In the genomic region with DNA sequence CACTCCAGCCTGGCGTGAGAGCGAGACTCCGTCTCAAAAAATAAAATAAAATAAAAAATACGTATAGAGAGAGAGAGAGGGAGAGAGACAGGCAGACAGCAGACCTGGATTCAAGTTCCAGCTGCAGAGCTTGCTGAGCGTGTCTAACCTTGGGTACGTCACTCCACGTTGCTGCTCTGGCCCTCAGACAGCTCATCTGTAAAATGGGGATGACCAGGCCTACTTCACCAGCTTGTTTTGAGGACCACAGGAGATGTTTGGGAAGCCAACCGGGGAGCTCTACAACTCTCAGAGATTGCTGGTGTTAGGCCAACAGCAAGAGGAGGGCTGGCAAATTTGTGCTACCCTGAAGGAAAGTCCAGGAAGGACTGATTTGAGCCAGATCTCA, we compare ENCODE assay signal across 9 cellular contexts. TPM values are rescaled to one million over a fixed set of nuclear protein-coding genes. Genes with fewer than 3 reads are reported as not detected.
DNase-seq lines count a peak whose midpoint lies in the region; ATAC-seq and TF ChIP-seq lines count a peak whose summit lies in the region.
"Had no signal": no experiment of that assay in that cellular context is flagged by ENCODE, and none has a peak within 500 bp of the region (broad histone marks: within the 10 kb centered on the region; RNA-seq: fewer than 3 reads in every experiment).

No MANE protein-coding gene starts in this region.

- peaks cover 50% of the 10 kb centered on the region for H3K4me1 ChIP-seq in CD4-positive, CD25-positive, alpha-beta regulatory T cell (ENCODE audit: control insufficient read depth, insufficient read depth, low read length, poor library complexity, severe bottlenecking)
- H3K4me1 ChIP-seq in OCI-LY1 (ENCODE audit: insufficient read depth, low read length, severe bottlenecking) = peaks cover 50% of the 10 kb centered on the region
- H3K4me1 ChIP-seq in neuron (ENCODE audit: insufficient read depth, low read length) = peaks cover 3% of the 10 kb centered on the region

- H3K4me3 Mint-ChIP-seq in CD4-positive, CD25-positive, alpha-beta regulatory T cell = peak overlapping the region; percentile 95 to 97 (median 96)
- H3K4me3 Mint-ChIP-seq in effector memory CD8-positive, alpha-beta T cell = peak overlapping the region; percentile 94 to 96

- H3K9ac ChIP-seq in OCI-LY1 (ENCODE audit: low read length) = peak overlapping the region; percentile 85

- H3K27me3 ChIP-seq in CD4-positive, CD25-positive, alpha-beta regulatory T cell (ENCODE audit: control insufficient read depth, insufficient read depth, low read length) = no peaks in the 10 kb centered on the region
- H3K27me3 ChIP-seq in OCI-LY1 (ENCODE audit: insufficient read depth, low read length) = no peaks in the 10 kb centered on the region
- peaks cover 11% of the 10 kb centered on the region for H3K27me3 ChIP-seq in neuron (ENCODE audit: insufficient read depth, low read length)

- H3K27ac ChIP-seq in CD4-positive, CD25-positive, alpha-beta regulatory T cell (ENCODE audit: insufficient read depth, low read length, poor library complexity, severe bottlenecking) = peak overlapping the region; percentile 70
- peak overlapping the region; percentile 51 for H3K27ac ChIP-seq in OCI-LY1 (ENCODE audit: low read depth, low read length, poor library complexity, severe bottlenecking)

- H3K36me3 ChIP-seq in CD4-positive, CD25-positive, alpha-beta regulatory T cell (ENCODE audit: control insufficient read depth, insufficient read depth, low read length) = peaks cover 2% of the 10 kb centered on the region
- H3K36me3 ChIP-seq in OCI-LY1 (ENCODE audit: insufficient read depth, low read length) = peaks cover 4% of the 10 kb centered on the region; the same call in 1 of the 2 replicates
- H3K36me3 ChIP-seq in neuron (ENCODE audit: insufficient read depth, low read length) = no peaks in the 10 kb centered on the region

- DNase-seq in CD4-positive, CD25-positive, alpha-beta regulatory T cell = no peak
- no peak for DNase-seq in effector memory CD8-positive, alpha-beta T cell
- DNase-seq in AG20443 (ENCODE audit: low spot score) (no peak), DMS79 treated with DMSO at 0.1 percent for 48 hours (lab: John Stamatoyannopoulos, UW) (no peak), iPS-NIHi11 (ENCODE audit: low spot score) (no peak), inferior parietal cortex (ENCODE audit: extremely low spot score) (no peak)
- DNase-seq: NCI-H524 treated with DMSO at 0.1 percent for 48 hours had no signal

- no peak for ATAC-seq in CD4-positive, CD25-positive, alpha-beta regulatory T cell (ENCODE audit: low read depth in 2 of 2)
- ATAC-seq in effector memory CD8-positive, alpha-beta T cell (replicated peaks) = no peak

- H2AFZ ChIP-seq in OCI-LY1 (ENCODE audit: low read length) (0 out of 2 replicates have a peak overlapping the region, but pooled peaks have one; percentile 8), neuron (ENCODE audit: low read depth, low read length) (peak overlapping the region; percentile 55)

- peak overlapping the region; percentile 95 to 99 (median 98) for H3K27ac Mint-ChIP-seq in CD4-positive, CD25-positive, alpha-beta regulatory T cell
- peak overlapping the region; percentile 96 to 97 for H3K27ac Mint-ChIP-seq in effector memory CD8-positive, alpha-beta T cell

- peak overlapping the region; percentile 83 for H3K4me3 ChIP-seq in CD4-positive, CD25-positive, alpha-beta regulatory T cell (ENCODE audit: low read depth, low read length)
- H3K4me3 ChIP-seq in OCI-LY1 (ENCODE audit: low read depth, low read length, poor library complexity, severe bottlenecking) (peak overlapping the region; percentile 83), neuron (ENCODE audit: low read length) (peak overlapping the region; percentile 35)

- no peaks in the 10 kb centered on the region for H3K9me3 ChIP-seq in CD4-positive, CD25-positive, alpha-beta regulatory T cell (ENCODE audit: control insufficient read depth in 2 of 2, low read length in 2 of 2)
- no peaks in the 10 kb centered on the region for H3K9me3 ChIP-seq in OCI-LY1 (ENCODE audit: low read length)
- H3K9me3 ChIP-seq in neuron (ENCODE audit: low read length) = no peaks in the 10 kb centered on the region

- no peaks in the 10 kb centered on the region for H3K9me2 ChIP-seq in OCI-LY1 (ENCODE audit: low read depth, low read length)

- H3K4me2 ChIP-seq in OCI-LY1 (ENCODE audit: low read length) = peak overlapping the region; percentile 65

- H3K4me1 Mint-ChIP-seq in CD4-positive, CD25-positive, alpha-beta regulatory T cell = peaks cover 31 to 70% (median 55%) of the 10 kb centered on the region in 4 donors
- H3K4me1 Mint-ChIP-seq in effector memory CD8-positive, alpha-beta T cell (ENCODE audit: low read depth in 2 of 2) = peaks cover 50 to 54% of the 10 kb centered on the region in 2 donors

- H4K20me1 ChIP-seq in OCI-LY1 (ENCODE audit: insufficient read depth, low read length) = no peaks in the 10 kb centered on the region

- peaks cover 12% of the 10 kb centered on the region for H3K36me3 Mint-ChIP-seq in CD4-positive, CD25-positive, alpha-beta regulatory T cell
- H3K36me3 Mint-ChIP-seq in effector memory CD8-positive, alpha-beta T cell (ENCODE audit: insufficient read depth) = peaks cover 22% of the 10 kb centered on the region

- H3K9me3 Mint-ChIP-seq in CD4-positive, CD25-positive, alpha-beta regulatory T cell = no peaks in the 10 kb centered on the region
- H3K9me3 Mint-ChIP-seq in effector memory CD8-positive, alpha-beta T cell = no peaks in the 10 kb centered on the region

- no peak for TF ChIP-seq CTCF in OCI-LY1 (IDR thresholded peaks at IDR 0.05; ENCODE audit: low read length)

- peaks cover 17% of the 10 kb centered on the region for H3K79me2 ChIP-seq in OCI-LY1 (ENCODE audit: insufficient read depth, low read length)

- no peaks in the 10 kb centered on the region for H3F3A ChIP-seq in OCI-LY1 (ENCODE audit: insufficient read depth, low read length)

- no peaks in the 10 kb centered on the region for H3K27me3 Mint-ChIP-seq in CD4-positive, CD25-positive, alpha-beta regulatory T cell
- no peaks in the 10 kb centered on the region for H3K27me3 Mint-ChIP-seq in effector memory CD8-positive, alpha-beta T cell

RNA-seq across cellular contexts. Expression of gene TRAF5, which starts 0.5 kb away (rescaled TPM):
- total RNA-seq in CD4-positive, CD25-positive, alpha-beta regulatory T cell = 58.3 TPM
- polyA plus RNA-seq in CD4-positive, CD25-positive, alpha-beta regulatory T cell = 10 to 100 TPM; 34.4 to 41.7 (median 38.3) TPM
